Comparison of ENCODE assay signal across 24 cellular contexts in genomic region chr3:133827684-133828083, GRCh38.
"Had no signal": no experiment of that assay in that cellular context is flagged by ENCODE, and none has a peak within 500 bp of the region (broad histone marks: within the 10 kb centered on the region; RNA-seq: fewer than 3 reads in every experiment).

No MANE protein-coding gene starts in this region.

- ATAC-seq: Panc1, Right ventricle myocardium inferior, SK-N-SH treated with all-trans-retinoic acid at 6 μM for 48 hours had no signal

- H3K9me3 ChIP-seq: MG63, SJCRH30 had no signal

- DNase-seq: Kasumi-1, MG63, NCI-H1048, NCI-H1105, NCI-H1417 treated with DMSO at 0.1 percent for 48 hours, NCI-H1436 treated with DMSO at 0.1 percent for 48 hours, NCI-H1694 treated with DMSO at 0.1 percent for 48 hours, NCI-H187 treated with DMSO at 0.1 percent for 48 hours, NCI-H2029, NCI-H2081, NCI-H2171 treated with DMSO at 0.1 percent for 48 hours, NCI-H2227 treated with DMSO at 0.1 percent for 48 hours, NCI-H345, NCI-H510A treated with DMSO at 0.1 percent for 48 hours, NCI-H524 treated with DMSO at 0.1 percent for 48 hours, NCI-H526 treated with DMSO at 0.1 percent for 48 hours, NCI-H774, PC-9, SHP77, SIG-M5, SJCRH30 had no signal
